ENCODE assay signal across 8 cellular contexts in genomic region chr6:24919404-24919892, GRCh38. TPM values are rescaled to one million over a fixed set of nuclear protein-coding genes. Genes with fewer than 3 reads are reported as not detected.
DNase-seq lines count a peak whose midpoint lies in the region; ATAC-seq and TF ChIP-seq lines count a peak whose summit lies in the region.

No MANE protein-coding gene starts in this region.

- no peaks in the 10 kb centered on the region for H3K9me3 Mint-ChIP-seq in activated T-helper 17 cell treated with anti-CD3 and anti-CD28 coated beads, Interleukin-2, amount 50 U/mL, for 72 hours

- TF ChIP-seq CTCF in left ventricle myocardium inferior (IDR thresholded peaks at IDR 0.05; ENCODE audit: borderline replicate concordance) (no peak), uterus (IDR thresholded peaks at IDR 0.05) (no peak), Peyer's patch (IDR thresholded peaks at IDR 0.05) (no peak)

- H3K27ac ChIP-seq in left ventricle myocardium inferior (replicated peaks), result peak overlapping the region; percentile 0
- peak overlapping the region; percentile 12 to 35 for H3K27ac ChIP-seq in uterus
- peak overlapping the region in 1 of 4 donors; percentile 58 for H3K27ac ChIP-seq in Peyer's patch

- TF ChIP-seq POLR2A in uterus (IDR thresholded peaks at IDR 0.05), result no peak
- TF ChIP-seq POLR2A in Peyer's patch (IDR thresholded peaks at IDR 0.05), result no peak

- H3K36me3 Mint-ChIP-seq in activated T-helper 17 cell treated with anti-CD3 and anti-CD28 coated beads, Interleukin-2, amount 50 U/mL, for 72 hours (ENCODE audit: low read depth), result peaks cover 39% of the 10 kb centered on the region

- H3K4me3 Mint-ChIP-seq in activated T-helper 17 cell treated with anti-CD3 and anti-CD28 coated beads, Interleukin-2, amount 50 U/mL, for 72 hours, result peak overlapping the region; percentile 84

- no peaks in the 10 kb centered on the region for H3K27me3 ChIP-seq in left ventricle myocardium inferior (ENCODE audit: low read depth)
- no peaks in the 10 kb centered on the region for H3K27me3 ChIP-seq in uterus
- H3K27me3 ChIP-seq in Peyer's patch, result no peaks in the 10 kb centered on the region

- H3K4me3 ChIP-seq in left ventricle myocardium inferior, result no peak overlapping the region
- H3K4me3 ChIP-seq in uterus, result no peak overlapping the region
- no peak overlapping the region for H3K4me3 ChIP-seq in Peyer's patch

- ATAC-seq in activated T-helper 17 cell treated with anti-CD3 and anti-CD28 coated beads, Interleukin-2, amount 50 U/mL, for 72 hours (replicated peaks), result peak; percentile 5
- ATAC-seq in GM21576 (IDR thresholded peaks at IDR 0.05; ENCODE audit: unreplicated experiment), result no peak

- H3K4me1 Mint-ChIP-seq in activated T-helper 17 cell treated with anti-CD3 and anti-CD28 coated beads, Interleukin-2, amount 50 U/mL, for 72 hours, result peaks cover 64% of the 10 kb centered on the region

- intact Hi-C loops in left ventricle myocardium inferior (cut with micrococcal nuclease) (no loop called here), cardiac septum (cut with DNase I) (no loop called here), uterus (cut with DNase I; ENCODE audit: low total_unique reads) (no loop called here)

- H3K36me3 ChIP-seq in left ventricle myocardium inferior, result no peaks in the 10 kb centered on the region
- no peaks in the 10 kb centered on the region for H3K36me3 ChIP-seq in uterus
- no peaks in the 10 kb centered on the region for H3K36me3 ChIP-seq in Peyer's patch

- H3K27ac Mint-ChIP-seq in activated T-helper 17 cell treated with anti-CD3 and anti-CD28 coated beads, Interleukin-2, amount 50 U/mL, for 72 hours, result peak overlapping the region; percentile 87

- H3K4me1 ChIP-seq in left ventricle myocardium inferior (peaks cover 23% of the 10 kb centered on the region), uterus (no peaks in the 10 kb centered on the region), Peyer's patch (peaks cover 0 to 5% (median 2%) of the 10 kb centered on the region in 4 donors)

- H3K9me3 ChIP-seq in left ventricle myocardium inferior (replicated peaks) (no peaks in the 10 kb centered on the region), uterus (no peaks in the 10 kb centered on the region), Peyer's patch (no peaks in the 10 kb centered on the region)

- DNase-seq in left ventricle myocardium inferior (no peak), cardiac septum (ENCODE audit: low spot score) (no peak), NAMALWA (ENCODE audit: low spot score) (peak; percentile 90), uterus (no peak), T-helper 9 cell (no peak), Peyer's patch (no peak)

- H3K27me3 Mint-ChIP-seq in activated T-helper 17 cell treated with anti-CD3 and anti-CD28 coated beads, Interleukin-2, amount 50 U/mL, for 72 hours, result no peaks in the 10 kb centered on the region

RNA-seq across cellular contexts. Expression of gene RIPOR2, which starts 16.3 kb away (rescaled TPM):
- total RNA-seq in left ventricle myocardium inferior, result 3.1 TPM
- 11.2 TPM for total RNA-seq in cardiac septum
- 100 to 1,000 TPM in 1 of 2 donors, 10 to 100 TPM in 1; 47.5 to 113 TPM for total RNA-seq in activated T-helper 17 cell treated with anti-CD3 and anti-CD28 coated beads, Interleukin-2, amount 50 U/mL, for 72 hours
- total RNA-seq in uterus, result 100 to 1,000 TPM in 2 of 4 donors, 10 to 100 TPM in 2; 29.0 to 106 (median 80.4) TPM
- 100 to 1,000 TPM in 1 of 4 donors, 1 to 10 TPM in 3; 3.7 to 112 (median 6.1) TPM for total RNA-seq in Peyer's patch
